21 cellular contexts compared by ENCODE assay signal in the genomic region with DNA sequence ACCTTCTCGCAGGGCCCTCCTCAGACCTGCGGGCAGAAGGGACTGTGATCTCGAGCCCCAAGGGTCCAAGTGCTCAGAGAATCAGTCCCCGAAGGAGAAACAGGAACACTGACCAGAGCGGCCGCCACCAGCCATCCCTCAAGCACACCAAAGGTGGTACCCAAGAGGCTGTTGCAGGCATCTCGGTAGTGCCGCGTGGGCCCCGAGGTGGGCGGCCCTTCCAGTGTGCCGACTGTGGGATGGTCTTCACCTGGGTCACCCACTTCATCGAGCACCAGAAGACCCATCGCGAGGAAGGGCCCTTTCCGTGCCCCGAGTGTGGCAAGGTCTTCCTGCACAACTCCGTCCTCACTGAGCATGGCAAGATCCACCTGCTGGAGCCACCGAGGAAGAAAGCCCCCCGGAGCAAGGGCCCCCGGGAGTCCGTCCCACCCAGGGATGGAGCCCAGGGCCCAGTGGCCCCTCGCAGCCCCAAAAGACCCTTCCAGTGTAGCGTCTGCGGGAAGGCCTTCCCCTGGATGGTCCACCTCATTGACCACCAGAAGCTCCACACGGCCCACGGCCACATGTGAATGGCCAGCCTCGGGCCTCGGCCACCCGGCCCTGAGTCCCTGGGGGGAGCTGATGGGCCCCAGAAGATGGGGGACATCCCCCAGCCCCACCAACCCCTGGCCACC. TPM values are rescaled to one million over a fixed set of nuclear protein-coding genes. Genes with fewer than 3 reads are reported as not detected.
"Had no signal": no experiment of that assay in that cellular context is flagged by ENCODE, and none has a peak within 500 bp of the region (broad histone marks: within the 10 kb centered on the region; RNA-seq: fewer than 3 reads in every experiment).

No MANE protein-coding gene starts in this region.

- H3K27ac ChIP-seq: SJSA1, SK-N-MC had no signal

- H3K4me1 ChIP-seq: SJSA1 had no signal

- H3K4me3 ChIP-seq: MG63, SJSA1, SK-N-MC had no signal

- H3K36me3 ChIP-seq: MG63, SJSA1 had no signal

- DNase-seq: IMR-90, Karpas-422, KG1, MG63, NCI-H1092 treated with DMSO at 0.1 percent for 48 hours, NCI-H1436, NCI-H187, NCI-H2029, NCI-H2081 treated with DMSO at 0.1 percent for 48 hours, NCI-H2171, NCI-H226, NCI-H446, NCI-H510A, NCI-H524 treated with DMSO at 0.1 percent for 48 hours, NCI-H69, NCI-H774, Right ventricle myocardium superior, RPMI8226, SIG-M5 had no signal

- H3K27me3 ChIP-seq: MG63, SJSA1 had no signal

RNA-seq across cellular contexts. Expression of gene ZSCAN1, which starts 19.8 kb away (rescaled TPM):
- polyA plus RNA-seq: IMR-90 had no signal
